ENCODE assay signal across 14 cellular contexts in the genomic region with DNA sequence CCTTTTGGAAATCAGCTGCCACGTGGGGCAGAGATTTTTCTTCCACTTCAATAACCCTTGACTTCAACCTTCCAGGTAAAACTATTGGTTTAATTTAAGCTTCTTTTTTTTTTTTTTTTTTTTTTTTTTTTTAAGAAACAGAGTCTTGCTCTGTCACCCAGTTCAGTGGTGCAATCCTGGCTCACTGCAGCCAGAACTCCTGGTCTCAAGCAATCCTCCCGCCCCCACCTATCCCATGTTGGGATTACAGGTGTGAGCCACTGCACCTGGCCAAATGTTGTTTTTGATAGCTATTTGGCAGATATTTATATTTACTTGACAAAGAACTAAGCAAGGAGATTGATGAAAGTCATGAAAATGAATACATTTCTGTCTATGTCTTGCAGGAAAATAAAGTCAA.
DNase-seq lines count a peak whose midpoint lies in the region; ATAC-seq and TF ChIP-seq lines count a peak whose summit lies in the region.
"Had no signal": no experiment of that assay in that cellular context is flagged by ENCODE, and none has a peak within 500 bp of the region (broad histone marks: within the 10 kb centered on the region; RNA-seq: fewer than 3 reads in every experiment).

No MANE protein-coding gene starts in this region.

- H3K27me3 ChIP-seq in mammary epithelial cell (ENCODE audit: insufficient read depth, low read length) (no peaks in the 10 kb centered on the region), breast epithelium (no peaks in the 10 kb centered on the region)
- H3K27me3 ChIP-seq: BLaER1 treated with 17β-estradiol and CSF1 and Interleukin-3, amounts not matched to agents 10 nM and 100 nM had no signal

- peaks cover 28% of the 10 kb centered on the region for H3K4me1 Mint-ChIP-seq in WTC11
- H3K4me1 Mint-ChIP-seq: B cell had no signal

- no peaks in the 10 kb centered on the region for H4K20me1 ChIP-seq in mammary epithelial cell (ENCODE audit: insufficient read depth, low read length)
- H4K20me1 ChIP-seq: BLaER1 treated with 17β-estradiol and CSF1 and Interleukin-3, amounts not matched to agents 10 nM and 100 nM had no signal

- H3K27ac Mint-ChIP-seq in WTC11, result no peak overlapping the region
- H3K27ac Mint-ChIP-seq: B cell; CD8-positive, alpha-beta T cell had no signal

- POLR2A ChIA-PET in WTC11 (lab: Charles Lee), result no interaction called here

- H3K36me3 Mint-ChIP-seq in WTC11, result no peaks in the 10 kb centered on the region
- H3K36me3 Mint-ChIP-seq: CD8-positive, alpha-beta T cell had no signal

- no peaks in the 10 kb centered on the region for H3K36me3 ChIP-seq in mammary epithelial cell (ENCODE audit: insufficient read depth, low read length)
- no peaks in the 10 kb centered on the region for H3K36me3 ChIP-seq in breast epithelium
- H3K36me3 ChIP-seq: BLaER1 treated with 17β-estradiol and CSF1 and Interleukin-3, amounts not matched to agents 10 nM and 100 nM had no signal

- no peak for TF ChIP-seq POLR2A in breast epithelium (IDR thresholded peaks at IDR 0.05)

- H3K4me1 ChIP-seq in mammary epithelial cell (ENCODE audit: insufficient read depth, low read length) (peaks cover 5% of the 10 kb centered on the region), breast epithelium (no peaks in the 10 kb centered on the region)
- H3K4me1 ChIP-seq: BLaER1 treated with 17β-estradiol and CSF1 and Interleukin-3, amounts not matched to agents 10 nM and 100 nM had no signal

- WGBS in mammary epithelial cell (ENCODE audit: low coverage, missing lambda C conversion rate), result 100% methylated on average over 1 of the region's 2 CpGs

- H3K79me2 ChIP-seq in mammary epithelial cell (ENCODE audit: insufficient read depth, low read length), result no peaks in the 10 kb centered on the region

- dilution Hi-C loops in mammary epithelial cell (cut with HindIII; ENCODE audit: low sequenced_read_pairs), result no loop called here

- no peaks in the 10 kb centered on the region for H3K27me3 Mint-ChIP-seq in WTC11 (ENCODE audit: low read depth)
- H3K27me3 Mint-ChIP-seq: B cell had no signal

- H3K4me2 ChIP-seq in mammary epithelial cell (ENCODE audit: insufficient read depth, low read depth, low read length), result peak overlapping the region; percentile 23
- H3K4me2 ChIP-seq: BLaER1 treated with 17β-estradiol and CSF1 and Interleukin-3, amounts not matched to agents 10 nM and 100 nM had no signal

- H3K4me3 ChIP-seq in mammary epithelial cell (replicated peaks in 1 of 3; ENCODE audit: insufficient read depth in 1 of 3, low read depth in 2 of 3, low read length in 3 of 3) (no peak overlapping the region), breast epithelium (no peak overlapping the region), epithelial cell of esophagus (ENCODE audit: low read length) (no peak overlapping the region)
- H3K4me3 ChIP-seq: BLaER1 treated with 17β-estradiol and CSF1 and Interleukin-3, amounts not matched to agents 10 nM and 100 nM had no signal

- in situ Hi-C loops in mammary epithelial cell (cut with MboI; ENCODE audit: low sequenced_read_pairs in 2 of 2), result no loop called here

- H2AFZ ChIP-seq in mammary epithelial cell (ENCODE audit: low read depth, low read length), result peak overlapping the region; percentile 40

- DNase-seq in mammary epithelial cell (no peak), breast epithelium (ENCODE audit: low spot score in 2 of 2) (no peak), WTC11 (ENCODE audit: low spot score) (no peak), epithelial cell of esophagus (ENCODE audit: low read depth) (peak; percentile 40)
- DNase-seq in activated T-cell treated with anti-CD3 and anti-CD28 coated beads, Interleukin-2, amount 50 U/mL, for 48 hours, result no peak
- DNase-seq: Calu3; CD8-positive, alpha-beta T cell; DMS79 treated with DMSO at 0.1 percent for 48 hours; GF-D8; H9 had no signal

- H3K27ac ChIP-seq in mammary epithelial cell (ENCODE audit: insufficient read depth, low read depth, low read length), result no peak overlapping the region
- no peak overlapping the region for H3K27ac ChIP-seq in breast epithelium
- H3K27ac ChIP-seq: BLaER1 treated with 17β-estradiol and CSF1 and Interleukin-3, amounts not matched to agents 10 nM and 100 nM had no signal

- no TSS peak for BruUV-seq in mammary epithelial cell (replicated peaks; lab: Mats Ljungman, UMichigan)

- CTCF ChIA-PET in mammary epithelial cell (lab: Charles Lee; ENCODE audit: low non-redundant PET) (interaction anchor here (0.6 kb wide), 1 partner anchor 399 kb away, joined by 5 read pairs; the partner anchor contains the start of gene ETFBKMT), WTC11 (lab: Charles Lee) (interaction anchor here (1.0 to 6.6 kb wide), 2 partner anchors 9 to 11 kb away, joined by 3 to 54 read pairs; no protein-coding TSS in a partner anchor)

- H3K9me3 ChIP-seq in mammary epithelial cell (replicated peaks; ENCODE audit: insufficient read depth, low read length) (no peaks in the 10 kb centered on the region), breast epithelium (no peaks in the 10 kb centered on the region)
- H3K9me3 ChIP-seq: BLaER1 treated with 17β-estradiol and CSF1 and Interleukin-3, amounts not matched to agents 10 nM and 100 nM had no signal

- intact Hi-C loops in mammary epithelial cell (cut with micrococcal nuclease) (no loop called here), breast epithelium (cut with DNase I; ENCODE audit: low total_unique reads) (no loop called here)

- TF ChIP-seq CTCF in mammary epithelial cell (conservative IDR thresholded peaks at IDR 0.05 in 1 of 2, IDR thresholded peaks at IDR 0.05 in 1 of 2; ENCODE audit: extremely low read depth in 1 of 2, insufficient read depth in 1 of 2, low read depth in 1 of 2, low read length in 2 of 2), result no peak
- TF ChIP-seq CTCF in breast epithelium (IDR thresholded peaks at IDR 0.05), result no peak
- TF ChIP-seq CTCF in WTC11 (IDR thresholded peaks at IDR 0.05), result no peak
- TF ChIP-seq CTCF in epithelial cell of esophagus (IDR thresholded peaks at IDR 0.05; ENCODE audit: insufficient read depth, low read depth, low read length, missing control alignments), result no peak

- ATAC-seq in WTC11, result peak; percentile 18; the same call in 1 of the 2 replicates
- ATAC-seq in HG02610 (IDR thresholded peaks at IDR 0.05; ENCODE audit: unreplicated experiment), result no peak
- no peak for ATAC-seq in HG03135 (IDR thresholded peaks at IDR 0.05; ENCODE audit: unreplicated experiment)
- ATAC-seq: CD8-positive, alpha-beta T cell had no signal

- no peak overlapping the region for H3K9ac ChIP-seq in mammary epithelial cell (ENCODE audit: insufficient read depth, low read length)
- H3K9ac ChIP-seq: BLaER1 treated with 17β-estradiol and CSF1 and Interleukin-3, amounts not matched to agents 10 nM and 100 nM had no signal

- no peaks in the 10 kb centered on the region for H3K9me3 Mint-ChIP-seq in WTC11
- H3K9me3 Mint-ChIP-seq: CD8-positive, alpha-beta T cell; H9 had no signal

- H3K4me3 Mint-ChIP-seq in WTC11, result no peak overlapping the region
- H3K4me3 Mint-ChIP-seq: B cell; CD8-positive, alpha-beta T cell; H9 had no signal

TF ChIP-seq in WTC11, 78 proteins besides CTCF, POLR2A, EP300 and RAD21:
- TF ChIP-seq FOXK1 (CRISPR knock-in tag; IDR thresholded peaks at IDR 0.05) (no peak), JUN (CRISPR knock-in tag; IDR thresholded peaks at IDR 0.05) (no peak), ZNF671 (CRISPR knock-in tag; IDR thresholded peaks at IDR 0.05) (no peak), SMAD3 (CRISPR knock-in tag; IDR thresholded peaks at IDR 0.05; ENCODE audit: borderline replicate concordance) (no peak), TEAD4 (CRISPR knock-in tag; IDR thresholded peaks at IDR 0.05) (no peak), RORB (CRISPR knock-in tag; IDR thresholded peaks at IDR 0.05) (no peak), ESRRA (CRISPR knock-in tag; IDR thresholded peaks at IDR 0.05; ENCODE audit: borderline replicate concordance) (no peak), GTF2I (CRISPR knock-in tag; conservative IDR thresholded peaks at IDR 0.05) (no peak)
- TF ChIP-seq, protein P1, sequence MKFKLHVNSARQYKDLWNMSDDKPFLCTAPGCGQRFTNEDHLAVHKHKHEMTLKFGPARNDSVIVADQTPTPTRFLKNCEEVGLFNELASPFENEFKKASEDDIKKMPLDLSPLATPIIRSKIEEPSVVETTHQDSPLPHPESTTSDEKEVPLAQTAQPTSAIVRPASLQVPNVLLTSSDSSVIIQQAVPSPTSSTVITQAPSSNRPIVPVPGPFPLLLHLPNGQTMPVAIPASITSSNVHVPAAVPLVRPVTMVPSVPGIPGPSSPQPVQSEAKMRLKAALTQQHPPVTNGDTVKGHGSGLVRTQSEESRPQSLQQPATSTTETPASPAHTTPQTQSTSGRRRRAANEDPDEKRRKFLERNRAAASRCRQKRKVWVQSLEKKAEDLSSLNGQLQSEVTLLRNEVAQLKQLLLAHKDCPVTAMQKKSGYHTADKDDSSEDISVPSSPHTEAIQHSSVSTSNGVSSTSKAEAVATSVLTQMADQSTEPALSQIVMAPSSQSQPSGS (CRISPR knock-in tag; IDR thresholded peaks at IDR 0.05; ENCODE audit: borderline replicate concordance, low read depth), result no peak
- TF ChIP-seq, protein P2, sequence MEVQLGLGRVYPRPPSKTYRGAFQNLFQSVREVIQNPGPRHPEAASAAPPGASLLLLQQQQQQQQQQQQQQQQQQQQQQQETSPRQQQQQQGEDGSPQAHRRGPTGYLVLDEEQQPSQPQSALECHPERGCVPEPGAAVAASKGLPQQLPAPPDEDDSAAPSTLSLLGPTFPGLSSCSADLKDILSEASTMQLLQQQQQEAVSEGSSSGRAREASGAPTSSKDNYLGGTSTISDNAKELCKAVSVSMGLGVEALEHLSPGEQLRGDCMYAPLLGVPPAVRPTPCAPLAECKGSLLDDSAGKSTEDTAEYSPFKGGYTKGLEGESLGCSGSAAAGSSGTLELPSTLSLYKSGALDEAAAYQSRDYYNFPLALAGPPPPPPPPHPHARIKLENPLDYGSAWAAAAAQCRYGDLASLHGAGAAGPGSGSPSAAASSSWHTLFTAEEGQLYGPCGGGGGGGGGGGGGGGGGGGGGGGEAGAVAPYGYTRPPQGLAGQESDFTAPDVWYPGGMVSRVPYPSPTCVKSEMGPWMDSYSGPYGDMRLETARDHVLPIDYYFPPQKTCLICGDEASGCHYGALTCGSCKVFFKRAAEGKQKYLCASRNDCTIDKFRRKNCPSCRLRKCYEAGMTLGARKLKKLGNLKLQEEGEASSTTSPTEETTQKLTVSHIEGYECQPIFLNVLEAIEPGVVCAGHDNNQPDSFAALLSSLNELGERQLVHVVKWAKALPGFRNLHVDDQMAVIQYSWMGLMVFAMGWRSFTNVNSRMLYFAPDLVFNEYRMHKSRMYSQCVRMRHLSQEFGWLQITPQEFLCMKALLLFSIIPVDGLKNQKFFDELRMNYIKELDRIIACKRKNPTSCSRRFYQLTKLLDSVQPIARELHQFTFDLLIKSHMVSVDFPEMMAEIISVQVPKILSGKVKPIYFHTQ (CRISPR knock-in tag; IDR thresholded peaks at IDR 0.05), result no peak
TF ChIP-seq in WTC11: peak in this region for 0.
